ENCODE assay signal across 8 cellular contexts in genomic region chr1:239898067-239898730, GRCh38.
DNase-seq lines count a peak whose midpoint lies in the region; ATAC-seq and TF ChIP-seq lines count a peak whose summit lies in the region.

No MANE protein-coding gene starts in this region.

- H3K36me3 Mint-ChIP-seq in activated B cell treated with CpG ODN at 0.5 μM for 24 hours (ENCODE audit: low read depth), result no peaks in the 10 kb centered on the region
- no peaks in the 10 kb centered on the region for H3K36me3 Mint-ChIP-seq in central memory CD8-positive, alpha-beta T cell (ENCODE audit: insufficient read depth)

- no peaks in the 10 kb centered on the region for H3K27me3 Mint-ChIP-seq in activated B cell treated with CpG ODN at 0.5 μM for 24 hours
- H3K27me3 Mint-ChIP-seq in central memory CD8-positive, alpha-beta T cell, result peaks cover 20% of the 10 kb centered on the region

- no peaks in the 10 kb centered on the region for H3K36me3 ChIP-seq in kidney epithelial cell (ENCODE audit: control insufficient read depth, insufficient read depth, low read length)

- POLR2A ChIA-PET in activated B cell treated with CpG ODN at 0.5 μM for 24 hours (lab: Charles Lee), result no interaction called here

- H3K27ac Mint-ChIP-seq in activated B cell treated with CpG ODN at 0.5 μM for 24 hours, result no peak overlapping the region
- no peak overlapping the region for H3K27ac Mint-ChIP-seq in central memory CD8-positive, alpha-beta T cell (ENCODE audit: low read depth)

- H3K4me3 ChIP-seq in kidney epithelial cell (ENCODE audit: low read depth, low read length), result no peak overlapping the region

- DNase-seq in AG08396 (ENCODE audit: low spot score) (peak; percentile 86), NCI-H2171 treated with DMSO at 0.1 percent for 48 hours (lab: John Stamatoyannopoulos, UW) (peak; percentile 48), activated B cell treated with CpG ODN at 0.5 μM for 24 hours (peak; percentile 16), kidney epithelial cell (ENCODE audit: low read depth) (peak; percentile 61)
- peak; percentile 41 to 49 for DNase-seq in central memory CD8-positive, alpha-beta T cell (ENCODE audit: low spot score in 2 of 2)
- peak; percentile 71 to 80 for DNase-seq in stimulated activated CD4-positive, alpha-beta T cell treated with anti-CD3 and anti-CD28 coated beads, Interleukin-2, amount 100 ng/mL, for 24 hours

- ATAC-seq in GM18870 (IDR thresholded peaks at IDR 0.05; ENCODE audit: unreplicated experiment), result peak; percentile 83
- peak; percentile 87 for ATAC-seq in HG03108 (IDR thresholded peaks at IDR 0.05; ENCODE audit: unreplicated experiment)
- peak; percentile 45 for ATAC-seq in activated B cell treated with CpG ODN at 0.5 μM for 24 hours (ENCODE audit: low read depth)
- ATAC-seq in central memory CD8-positive, alpha-beta T cell (replicated peaks; ENCODE audit: extremely low read depth, poor library complexity, severe bottlenecking), result no peak

- H3K4me1 Mint-ChIP-seq in activated B cell treated with CpG ODN at 0.5 μM for 24 hours, result peaks cover 2% of the 10 kb centered on the region
- no peaks in the 10 kb centered on the region for H3K4me1 Mint-ChIP-seq in central memory CD8-positive, alpha-beta T cell

- no peaks in the 10 kb centered on the region for H3K27me3 ChIP-seq in kidney epithelial cell (ENCODE audit: control insufficient read depth, insufficient read depth, low read length)

- TF ChIP-seq CTCF in activated B cell treated with CpG ODN at 0.5 μM for 24 hours (IDR thresholded peaks at IDR 0.05) (peak; percentile 93), kidney epithelial cell (IDR thresholded peaks at IDR 0.05; ENCODE audit: insufficient read depth, low read length, poor library complexity, severe bottlenecking) (peak; percentile 90)

- CTCF ChIA-PET in activated B cell treated with CpG ODN at 0.5 μM for 24 hours (lab: Charles Lee), result interaction anchor here (0.6 to 1.3 kb wide), 3 partner anchors 11 to 492 kb away, joined by 3 to 5 read pairs (median 4); no protein-coding TSS in a partner anchor

- no peaks in the 10 kb centered on the region for H3K9me3 Mint-ChIP-seq in activated B cell treated with CpG ODN at 0.5 μM for 24 hours
- no peaks in the 10 kb centered on the region for H3K9me3 Mint-ChIP-seq in central memory CD8-positive, alpha-beta T cell

- no peak overlapping the region for H3K4me3 Mint-ChIP-seq in activated B cell treated with CpG ODN at 0.5 μM for 24 hours
- no peak overlapping the region for H3K4me3 Mint-ChIP-seq in central memory CD8-positive, alpha-beta T cell

- intact Hi-C loops in activated B cell treated with CpG ODN at 0.5 μM for 24 hours (cut with micrococcal nuclease), result loop anchor here (1.0 kb wide), 1 partner anchor 493 kb away; no protein-coding TSS in a partner anchor

Comparison
In these comparisons a context has a peak if more than half of its experiments do, and no peak if none do; other contexts are left out.
1. DNase-seq: peak in every context shown above with its lines; median percentile 86 in AG08396; 76 in stimulated activated CD4-positive, alpha-beta T cell treated with anti-CD3 and anti-CD28 coated beads, Interleukin-2, amount 100 ng/mL, for 24 hours; 61 in kidney epithelial cell; 48 in NCI-H2171 treated with DMSO at 0.1 percent for 48 hours; 45 in central memory CD8-positive, alpha-beta T cell; 16 in activated B cell treated with CpG ODN at 0.5 μM for 24 hours.